1 cellular context compared by ENCODE assay signal in the genomic region with DNA sequence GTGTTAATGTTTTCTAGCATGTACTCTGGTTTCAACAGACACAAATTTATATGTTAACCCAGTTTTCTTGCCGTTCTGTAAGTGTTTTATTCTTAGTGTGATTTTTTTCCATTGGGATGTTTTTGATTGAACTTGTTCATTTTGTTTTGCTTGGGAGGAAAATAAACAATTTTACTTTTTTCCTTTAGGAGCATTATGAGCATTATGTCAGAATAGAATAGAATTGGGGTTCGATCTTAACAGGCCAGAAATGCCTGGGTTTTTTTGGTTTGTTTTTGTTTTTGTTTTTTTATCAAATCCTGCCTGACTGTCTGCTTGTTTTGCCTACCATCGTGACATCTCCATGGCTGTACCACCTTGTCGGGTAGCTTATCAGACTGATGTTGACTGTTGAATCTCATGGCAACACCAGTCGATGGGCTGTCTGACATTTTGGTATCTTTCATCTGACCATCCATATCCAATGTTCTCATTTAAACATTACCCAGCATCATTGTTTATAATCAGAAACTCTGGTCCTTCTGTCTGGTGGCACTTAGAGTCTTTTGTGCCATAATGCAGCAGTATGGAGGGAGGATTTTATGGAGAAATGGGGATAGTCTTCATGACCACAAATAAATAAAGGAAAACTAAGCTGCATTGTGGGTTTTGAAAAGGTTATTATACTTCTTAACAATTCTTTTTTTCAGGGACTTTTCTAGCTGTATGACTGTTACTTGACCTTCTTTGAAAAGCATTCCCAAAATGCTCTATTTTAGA.
TF ChIP-seq lines count a peak whose summit lies in the region.

No MANE protein-coding gene starts in this region.

TF ChIP-seq in GM23338, 12 proteins besides CTCF, POLR2A, EP300 and RAD21 (continued from another document):
- no peak for TF ChIP-seq ZNF462 (CRISPR knock-in tag; IDR thresholded peaks at IDR 0.05)
- no peak for TF ChIP-seq POLR2AphosphoS5 (IDR thresholded peaks at IDR 0.05; ENCODE audit: low read depth)
- TF ChIP-seq, protein P1, sequence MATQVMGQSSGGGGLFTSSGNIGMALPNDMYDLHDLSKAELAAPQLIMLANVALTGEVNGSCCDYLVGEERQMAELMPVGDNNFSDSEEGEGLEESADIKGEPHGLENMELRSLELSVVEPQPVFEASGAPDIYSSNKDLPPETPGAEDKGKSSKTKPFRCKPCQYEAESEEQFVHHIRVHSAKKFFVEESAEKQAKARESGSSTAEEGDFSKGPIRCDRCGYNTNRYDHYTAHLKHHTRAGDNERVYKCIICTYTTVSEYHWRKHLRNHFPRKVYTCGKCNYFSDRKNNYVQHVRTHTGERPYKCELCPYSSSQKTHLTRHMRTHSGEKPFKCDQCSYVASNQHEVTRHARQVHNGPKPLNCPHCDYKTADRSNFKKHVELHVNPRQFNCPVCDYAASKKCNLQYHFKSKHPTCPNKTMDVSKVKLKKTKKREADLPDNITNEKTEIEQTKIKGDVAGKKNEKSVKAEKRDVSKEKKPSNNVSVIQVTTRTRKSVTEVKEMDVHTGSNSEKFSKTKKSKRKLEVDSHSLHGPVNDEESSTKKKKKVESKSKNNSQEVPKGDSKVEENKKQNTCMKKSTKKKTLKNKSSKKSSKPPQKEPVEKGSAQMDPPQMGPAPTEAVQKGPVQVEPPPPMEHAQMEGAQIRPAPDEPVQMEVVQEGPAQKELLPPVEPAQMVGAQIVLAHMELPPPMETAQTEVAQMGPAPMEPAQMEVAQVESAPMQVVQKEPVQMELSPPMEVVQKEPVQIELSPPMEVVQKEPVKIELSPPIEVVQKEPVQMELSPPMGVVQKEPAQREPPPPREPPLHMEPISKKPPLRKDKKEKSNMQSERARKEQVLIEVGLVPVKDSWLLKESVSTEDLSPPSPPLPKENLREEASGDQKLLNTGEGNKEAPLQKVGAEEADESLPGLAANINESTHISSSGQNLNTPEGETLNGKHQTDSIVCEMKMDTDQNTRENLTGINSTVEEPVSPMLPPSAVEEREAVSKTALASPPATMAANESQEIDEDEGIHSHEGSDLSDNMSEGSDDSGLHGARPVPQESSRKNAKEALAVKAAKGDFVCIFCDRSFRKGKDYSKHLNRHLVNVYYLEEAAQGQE (IDR thresholded peaks at IDR 0.05; ENCODE audit: unreplicated experiment) = no peak
- TF ChIP-seq ZNF331 (CRISPR knock-in tag; IDR thresholded peaks at IDR 0.05; ENCODE audit: low read depth) = no peak
- TF ChIP-seq EZH2phosphoT487 (IDR thresholded peaks at IDR 0.05; ENCODE audit: unreplicated experiment) = no peak
- no peak for TF ChIP-seq EZH2 (IDR thresholded peaks at IDR 0.05; ENCODE audit: low read depth, unreplicated experiment)
- no peak for TF ChIP-seq CREB1 (CRISPR knock-in tag; IDR thresholded peaks at IDR 0.05; ENCODE audit: low read depth)
- TF ChIP-seq NANOG (IDR thresholded peaks at IDR 0.05; ENCODE audit: borderline replicate concordance) = no peak
